Comparison of ENCODE assay signal across 8 cellular contexts in genomic region chr6:158231551-158232444, GRCh38.
DNase-seq lines count a peak whose midpoint lies in the region; ATAC-seq lines count a peak whose summit lies in the region.

No MANE protein-coding gene starts in this region.

- DNase-seq in Ammon's horn (ENCODE audit: low spot score) (peak; percentile 80), NOMO-1 treated with DMSO at 0.1 percent for 48 hours (lab: John Stamatoyannopoulos, UW; ENCODE audit: unreplicated experiment) (peak; percentile 33), epidermal melanocyte (ENCODE audit: insufficient read length, low spot score) (peak; percentile 85)
- DNase-seq in activated CD8-positive, alpha-beta memory T cell treated with anti-CD3 and anti-CD28 coated beads, Interleukin-2, amount 50 U/mL, for 4 hours, result peak; percentile 77
- peak; percentile 32 to 48 for DNase-seq in stimulated activated CD8-positive, alpha-beta memory T cell treated with anti-CD3 and anti-CD28 coated beads, Interleukin-7, amount 100 ng/mL, for 1 hour (ENCODE audit: low read depth in 2 of 2)

- H3K4me3 ChIP-seq in mononuclear cell (ENCODE audit: low read length), result peak overlapping the region; percentile 62

- ATAC-seq in GM19035 (IDR thresholded peaks at IDR 0.05; ENCODE audit: unreplicated experiment) (peak; percentile 78), HG03342 (IDR thresholded peaks at IDR 0.05; ENCODE audit: unreplicated experiment) (peak; percentile 73)

- no peaks in the 10 kb centered on the region for H3K9me3 ChIP-seq in mononuclear cell (ENCODE audit: low read depth, low read length)

- peaks cover 6% of the 10 kb centered on the region for H3K27me3 ChIP-seq in mononuclear cell (ENCODE audit: insufficient read depth, low read length)

- peaks cover 19% of the 10 kb centered on the region for H3K4me1 ChIP-seq in mononuclear cell (ENCODE audit: insufficient read depth, low read length)

Comparison
In these comparisons a context has a peak if more than half of its experiments do, and no peak if none do; other contexts are left out.
1. Peak in every context shown above with its lines: DNase-seq, ATAC-seq and H3K4me3 ChIP-seq.
2. DNase-seq: peak in every context shown above with its lines; median percentile 85 in epidermal melanocyte; 80 in Ammon's horn; 77 in activated CD8-positive, alpha-beta memory T cell treated with anti-CD3 and anti-CD28 coated beads, Interleukin-2, amount 50 U/mL, for 4 hours; 40 in stimulated activated CD8-positive, alpha-beta memory T cell treated with anti-CD3 and anti-CD28 coated beads, Interleukin-7, amount 100 ng/mL, for 1 hour; 33 in NOMO-1 treated with DMSO at 0.1 percent for 48 hours.